Comparison of ENCODE assay signal across 19 cellular contexts in genomic region chr3:117692416-117692995, GRCh38.
DNase-seq lines count a peak whose midpoint lies in the region; ATAC-seq, FAIRE-seq and TF ChIP-seq lines count a peak whose summit lies in the region.
"Had no signal": no experiment of that assay in that cellular context is flagged by ENCODE, and none has a peak within 500 bp of the region (broad histone marks: within the 10 kb centered on the region; RNA-seq: fewer than 3 reads in every experiment).

No MANE protein-coding gene starts in this region.

- H3K27me3 ChIP-seq in PC-3 (ENCODE audit: low read length) (no peaks in the 10 kb centered on the region), H1 (replicated peaks in 1 of 4; ENCODE audit: control insufficient read depth in 3 of 4, extremely low read depth in 1 of 4, insufficient read depth in 3 of 4, low read length in 3 of 4) (no peaks in the 10 kb centered on the region)
- H3K27me3 ChIP-seq: colonic mucosa, esophagus squamous epithelium, upper lobe of left lung had no signal

- H2BK20ac ChIP-seq in H1 (ENCODE audit: low read length): no peak overlapping the region

- H3K18ac ChIP-seq in H1 (ENCODE audit: extremely low read depth, low read length): no peak overlapping the region

- no peak overlapping the region for H3K56ac ChIP-seq in H1 (replicated peaks; ENCODE audit: insufficient read length, low read depth, low read length)

- no peaks in the 10 kb centered on the region for H3F3A ChIP-seq in PC-3 (ENCODE audit: low read length, unreplicated experiment)

- no peak overlapping the region for H2AK5ac ChIP-seq in H1 (ENCODE audit: low read depth, low read length)

- H4K91ac ChIP-seq in H1 (replicated peaks; ENCODE audit: insufficient read length, low read length): no peak overlapping the region

- no peaks in the 10 kb centered on the region; the same call in 1 of the 2 replicates for H3K23me2 ChIP-seq in H1 (ENCODE audit: low read depth, low read length)

- H3K27me3 Mint-ChIP-seq in activated naive CD8-positive, alpha-beta T cell treated with anti-CD3 and anti-CD28 coated beads, Interleukin-2, amount 50 U/mL, for 24 hours: peaks cover 3% of the 10 kb centered on the region
- H3K27me3 Mint-ChIP-seq: B cell; stimulated activated naive B cell treated with anti-CD40 and anti-IgM and Interleukin-4, amounts not matched to agents 10 μg/mL and 1 μg/mL and 100 μg/mL, for 72 hours had no signal

- H3K4me1 ChIP-seq in PC-3 (ENCODE audit: insufficient read depth, low read length) (no peaks in the 10 kb centered on the region), H1 (replicated peaks in 1 of 4; ENCODE audit: control insufficient read depth in 3 of 4, insufficient read depth in 4 of 4, low read length in 3 of 4) (peaks cover 0 to 5% (median 0%) of the 10 kb centered on the region in 4 experiments; a peak in 3 of 7 replicates)
- H3K4me1 ChIP-seq: colonic mucosa, esophagus squamous epithelium, upper lobe of left lung had no signal

- DNase-seq in EL (peak; percentile 65), PC-3 (peak; percentile 12), H1 (ENCODE audit: low read depth in 1 of 2, low spot score in 2 of 2) (no peak), myocyte (ENCODE audit: low read depth) (peak; percentile 14), NCI-H524 (lab: John Stamatoyannopoulos, UW) (no peak)
- no peak for DNase-seq in activated naive CD8-positive, alpha-beta T cell treated with anti-CD3 and anti-CD28 coated beads, Interleukin-2, amount 50 U/mL, for 24 hours
- DNase-seq: activated CD4-positive, alpha-beta T cell treated with anti-CD3 and anti-CD28 coated beads, Interleukin-2, amount 50 U/mL, for 1 hour; activated T-cell treated with anti-CD3 and anti-CD28 coated beads, Interleukin-2, amount 50 U/mL, for 48 hours; colonic mucosa; esophagus squamous epithelium; NCI-H1105; NCI-H2171; small intestine; stimulated activated naive B cell treated with anti-CD40 and anti-IgM and Interleukin-4, amounts not matched to agents 10 μg/mL and 1 μg/mL and 100 μg/mL, for 72 hours; upper lobe of left lung had no signal

- H4K20me1 ChIP-seq in PC-3 (ENCODE audit: low read length) (no peaks in the 10 kb centered on the region), H1 (replicated peaks in 1 of 2; ENCODE audit: control insufficient read depth in 1 of 2, insufficient read depth in 2 of 2, low read length in 2 of 2) (no peaks in the 10 kb centered on the region)

- 88% methylated on average over 5 of the region's 5 CpGs; no CpG with 5 or more reads in 1 of the 2 experiments for WGBS in H1 (ENCODE audit: extremely low coverage in 1 of 2, insufficient coverage in 1 of 2, insufficient read length in 1 of 2, insufficient replicate concordance in 2 of 2, low coverage in 1 of 2, low lambda C conversion rate in 2 of 2, missing lambda C conversion rate in 1 of 2), 2 experiments

- H3K36me3 Mint-ChIP-seq in activated naive CD8-positive, alpha-beta T cell treated with anti-CD3 and anti-CD28 coated beads, Interleukin-2, amount 50 U/mL, for 24 hours (ENCODE audit: low read depth): no peaks in the 10 kb centered on the region
- H3K36me3 Mint-ChIP-seq: stimulated activated naive B cell treated with anti-CD40 and anti-IgM and Interleukin-4, amounts not matched to agents 10 μg/mL and 1 μg/mL and 100 μg/mL, for 72 hours had no signal

- H3K4me2 ChIP-seq in PC-3 (ENCODE audit: low read length) (no peak overlapping the region), H1 (ENCODE audit: insufficient read depth in 1 of 2, low read depth in 2 of 2, low read length in 2 of 2) (no peak overlapping the region)

- no peak overlapping the region for H2BK12ac ChIP-seq in H1 (ENCODE audit: low read depth, low read length)

- no peaks in the 10 kb centered on the region for H3K4me1 Mint-ChIP-seq in activated naive CD8-positive, alpha-beta T cell treated with anti-CD3 and anti-CD28 coated beads, Interleukin-2, amount 50 U/mL, for 24 hours
- H3K4me1 Mint-ChIP-seq: B cell; stimulated activated naive B cell treated with anti-CD40 and anti-IgM and Interleukin-4, amounts not matched to agents 10 μg/mL and 1 μg/mL and 100 μg/mL, for 72 hours had no signal

- H3K9me3 ChIP-seq in PC-3 (ENCODE audit: low read length) (0 out of 2 replicates have a peak, but pooled peaks cover 3% of the 10 kb centered on the region), H1 (ENCODE audit: insufficient read depth in 2 of 2, low read depth in 1 of 2, low read length in 1 of 2) (no peaks in the 10 kb centered on the region)
- H3K9me3 ChIP-seq: colonic mucosa, esophagus squamous epithelium, upper lobe of left lung had no signal

- H3K9me3 Mint-ChIP-seq in activated naive CD8-positive, alpha-beta T cell treated with anti-CD3 and anti-CD28 coated beads, Interleukin-2, amount 50 U/mL, for 24 hours: peaks cover 5% of the 10 kb centered on the region

- H3K9me2 ChIP-seq in PC-3 (replicated peaks; ENCODE audit: low read length): no peaks in the 10 kb centered on the region

- H3K79me2 ChIP-seq in PC-3 (ENCODE audit: low read length) (no peaks in the 10 kb centered on the region), H1 (ENCODE audit: control insufficient read depth in 1 of 2, insufficient read depth in 2 of 2, low read length in 2 of 2) (no peaks in the 10 kb centered on the region)

- no peaks in the 10 kb centered on the region for H3K79me1 ChIP-seq in H1 (ENCODE audit: low read depth, low read length)

- H3K27ac ChIP-seq in PC-3 (ENCODE audit: low read length) (no peak overlapping the region), H1 (ENCODE audit: low read depth, low read length) (no peak overlapping the region; the same call in 1 of the 2 replicates)
- H3K27ac ChIP-seq: colonic mucosa, esophagus squamous epithelium, upper lobe of left lung had no signal

- H3K23ac ChIP-seq in H1 (ENCODE audit: insufficient read length): no peak overlapping the region

- H3K27ac Mint-ChIP-seq in activated naive CD8-positive, alpha-beta T cell treated with anti-CD3 and anti-CD28 coated beads, Interleukin-2, amount 50 U/mL, for 24 hours: no peak overlapping the region
- H3K27ac Mint-ChIP-seq: B cell; stimulated activated naive B cell treated with anti-CD40 and anti-IgM and Interleukin-4, amounts not matched to agents 10 μg/mL and 1 μg/mL and 100 μg/mL, for 72 hours had no signal

- CTCF ChIA-PET in PC-3 (lab: Charles Lee) (no interaction called here), H1 (lab: Charles Lee; ENCODE audit: partially characterized antibody) (interaction anchor here (0.9 to 1.3 kb wide), 3 partner anchors 181 to 922 kb away, joined by 3 read pairs; no protein-coding TSS in a partner anchor)

- TF ChIP-seq CTCF in PC-3 (conservative IDR thresholded peaks at IDR 0.05; ENCODE audit: low read depth, low read length) (no peak), H1 (IDR thresholded peaks at IDR 0.05; ENCODE audit: control extremely low read depth in 1 of 3, insufficient read depth in 1 of 3, low read depth in 1 of 3, low read length in 3 of 3) (no peak)

- H4K8ac ChIP-seq in H1 (ENCODE audit: extremely low read depth, insufficient read depth, low read length): no peak overlapping the region

- H3K4ac ChIP-seq in H1 (replicated peaks; ENCODE audit: insufficient read length, low read depth, low read length): no peak overlapping the region

- no peak overlapping the region for H3K14ac ChIP-seq in H1 (ENCODE audit: insufficient read length)

- TF ChIP-seq RAD21 in H1 (IDR thresholded peaks at IDR 0.05 in 1 of 2, conservative IDR thresholded peaks at IDR 0.05 in 1 of 2; ENCODE audit: low read depth in 2 of 2, low read length in 2 of 2): no peak

- BruUV-seq in PC-3 (replicated peaks; lab: Mats Ljungman, UMichigan): no TSS peak

- no peak overlapping the region for H3K4me3 Mint-ChIP-seq in activated naive CD8-positive, alpha-beta T cell treated with anti-CD3 and anti-CD28 coated beads, Interleukin-2, amount 50 U/mL, for 24 hours
- H3K4me3 Mint-ChIP-seq: B cell; stimulated activated naive B cell treated with anti-CD40 and anti-IgM and Interleukin-4, amounts not matched to agents 10 μg/mL and 1 μg/mL and 100 μg/mL, for 72 hours had no signal

- no peak overlapping the region for H2BK120ac ChIP-seq in H1 (replicated peaks; ENCODE audit: low read depth, low read length)

- H2AFZ ChIP-seq in PC-3 (ENCODE audit: low read length): no peak overlapping the region
- H2AFZ ChIP-seq in H1 (ENCODE audit: low read length): peak overlapping the region; percentile 60; the same call in 1 of the 2 replicates

- no peak for TF ChIP-seq POLR2A in H1 (IDR thresholded peaks at IDR 0.05; ENCODE audit: control extremely low read depth in 1 of 2, low read depth in 2 of 2, low read length in 2 of 2)

- H4K5ac ChIP-seq in H1 (ENCODE audit: insufficient read length, low read depth, low read length): no peak overlapping the region

- TF ChIP-seq EP300 in H1 (IDR thresholded peaks at IDR 0.05; ENCODE audit: borderline replicate concordance in 1 of 2, low read depth in 2 of 2, low read length in 2 of 2): no peak; a peak in 1 of 3 replicates

- no peak for FAIRE-seq in H1 (lab: Jason Lieb, UNC)
- FAIRE-seq: small intestine had no signal

- H3K36me3 ChIP-seq in PC-3 (ENCODE audit: low read depth, low read length) (no peaks in the 10 kb centered on the region), H1 (ENCODE audit: control insufficient read depth in 2 of 4, insufficient read depth in 4 of 4, low read length in 3 of 4) (no peaks in the 10 kb centered on the region)
- H3K36me3 ChIP-seq: colonic mucosa, esophagus squamous epithelium, upper lobe of left lung had no signal

- H3K4me3 ChIP-seq in PC-3 (ENCODE audit: low read length): no peak overlapping the region
- no peak overlapping the region for H3K4me3 ChIP-seq in H1 (ENCODE audit: extremely low read depth in 1 of 4, insufficient read depth in 2 of 4, low read depth in 3 of 4, low read length in 4 of 4)
- H3K4me3 ChIP-seq: colonic mucosa, esophagus squamous epithelium, upper lobe of left lung had no signal

- POLR2A ChIA-PET in PC-3 (lab: Charles Lee; ENCODE audit: unreplicated experiment) (no interaction called here), H1 (lab: Charles Lee; ENCODE audit: partially characterized antibody) (no interaction called here)

- H2BK15ac ChIP-seq in H1 (ENCODE audit: low read length): no peak overlapping the region

- ATAC-seq in PC-3 (no peak), HG03097 (IDR thresholded peaks at IDR 0.05; ENCODE audit: low FRiP score, unreplicated experiment) (no peak), HG03460 (IDR thresholded peaks at IDR 0.05; ENCODE audit: unreplicated experiment) (no peak)
- ATAC-seq in activated naive CD8-positive, alpha-beta T cell treated with anti-CD3 and anti-CD28 coated beads, Interleukin-2, amount 50 U/mL, for 24 hours: no peak
- ATAC-seq: Right ventricle myocardium inferior; stimulated activated naive B cell treated with anti-CD40 and anti-IgM and Interleukin-4, amounts not matched to agents 10 μg/mL and 1 μg/mL and 100 μg/mL, for 72 hours had no signal

- H3K9ac ChIP-seq in PC-3 (ENCODE audit: low read length): no peak overlapping the region
- H3K9ac ChIP-seq in H1 (replicated peaks in 1 of 4; ENCODE audit: extremely low read depth in 1 of 4, low read depth in 3 of 4, low read length in 3 of 4): no peak overlapping the region

- no peak overlapping the region for H2BK5ac ChIP-seq in H1 (ENCODE audit: low read depth, low read length)

- intact Hi-C loops in PC-3 (cut with micrococcal nuclease): no loop called here

TF ChIP-seq in H1, 55 proteins besides CTCF, POLR2A, EP300 and RAD21 (continues in another document):
- TF ChIP-seq EGR1 (IDR thresholded peaks at IDR 0.05; ENCODE audit: borderline replicate concordance, low read depth, low read length): no peak
- TF ChIP-seq MAFK (IDR thresholded peaks at IDR 0.05; ENCODE audit: low read depth, low read length): no peak

Comparison
In these comparisons a context has a peak if more than half of its experiments do, and no peak if none do; other contexts are left out.
1. DNase-seq: peak in EL (single experiment), PC-3 (single experiment) and myocyte (single experiment); none in H1 (0 of 2), activated naive CD8-positive, alpha-beta T cell treated with anti-CD3 and anti-CD28 coated beads, Interleukin-2, amount 50 U/mL, for 24 hours (single experiment) and NCI-H524 (0 of 2).